ENCODE assay signal across 8 cellular contexts in genomic region chr14:24366664-24367505, GRCh38. TPM values are rescaled to one million over a fixed set of nuclear protein-coding genes. Genes with fewer than 3 reads are reported as not detected.
DNase-seq lines count a peak whose midpoint lies in the region; ATAC-seq and TF ChIP-seq lines count a peak whose summit lies in the region.

No MANE protein-coding gene starts in this region.

- H3K9ac ChIP-seq in Karpas-422 (ENCODE audit: low read length) = peak overlapping the region; percentile 84

- H3K27me3 ChIP-seq in GM23338 (ENCODE audit: insufficient read depth) (peaks cover 34% of the 10 kb centered on the region), Karpas-422 (ENCODE audit: low read length) (no peaks in the 10 kb centered on the region), kidney epithelial cell (ENCODE audit: control insufficient read depth, insufficient read depth, low read length) (no peaks in the 10 kb centered on the region)

- peak overlapping the region; percentile 92 for H3K27ac ChIP-seq in GM23338 (ENCODE audit: low read depth)
- peak overlapping the region; percentile 79 for H3K27ac ChIP-seq in Karpas-422 (ENCODE audit: low read length)
- peak overlapping the region; percentile 97 to 99 for H3K27ac ChIP-seq in coronary artery

- H3K27ac Mint-ChIP-seq in activated CD4-positive, alpha-beta T cell treated with anti-CD3 and anti-CD28 coated beads, Interleukin-2, amount 10 ng/mL, durations not matched to agents 24 days and 14 days = no peak overlapping the region
- peak overlapping the region; percentile 94 for H3K27ac Mint-ChIP-seq in GM23338

- H3K36me3 Mint-ChIP-seq in activated CD4-positive, alpha-beta T cell treated with anti-CD3 and anti-CD28 coated beads, Interleukin-2, amount 10 ng/mL, durations not matched to agents 24 days and 14 days (ENCODE audit: low read depth) = no peaks in the 10 kb centered on the region
- 0 out of 3 replicates have a peak, but pooled peaks cover 2% of the 10 kb centered on the region for H3K36me3 Mint-ChIP-seq in GM23338 (ENCODE audit: low read depth)

- H3K4me1 Mint-ChIP-seq in activated CD4-positive, alpha-beta T cell treated with anti-CD3 and anti-CD28 coated beads, Interleukin-2, amount 10 ng/mL, durations not matched to agents 24 days and 14 days = peaks cover 18% of the 10 kb centered on the region
- peaks cover 16% of the 10 kb centered on the region for H3K4me1 Mint-ChIP-seq in GM23338

- no peaks in the 10 kb centered on the region for H3K9me2 ChIP-seq in GM23338 (ENCODE audit: insufficient read depth)
- no peaks in the 10 kb centered on the region for H3K9me2 ChIP-seq in Karpas-422 (replicated peaks; ENCODE audit: insufficient read depth, low read length)

- H3F3A ChIP-seq in GM23338 (replicated peaks; ENCODE audit: low read depth) = 0 out of 2 replicates have a peak, but pooled peaks cover 4% of the 10 kb centered on the region

- H3K4me3 ChIP-seq in GM23338 = peak overlapping the region; percentile 97
- H3K4me3 ChIP-seq in Karpas-422 (ENCODE audit: low read length) = peak overlapping the region; percentile 72
- H3K4me3 ChIP-seq in coronary artery = peak overlapping the region; percentile 88
- H3K4me3 ChIP-seq in kidney epithelial cell (ENCODE audit: low read depth, low read length) = peak overlapping the region; percentile 82

- H3K4me1 ChIP-seq in GM23338 (ENCODE audit: insufficient read depth) (peaks cover 14% of the 10 kb centered on the region; the same call in 1 of the 2 replicates), Karpas-422 (ENCODE audit: low read length) (peaks cover 57% of the 10 kb centered on the region)

- TF ChIP-seq CTCF in GM23338 (conservative IDR thresholded peaks at IDR 0.05; ENCODE audit: low read depth in 2 of 2) (no peak), coronary artery (IDR thresholded peaks at IDR 0.05) (no peak), kidney epithelial cell (IDR thresholded peaks at IDR 0.05; ENCODE audit: insufficient read depth, low read length, poor library complexity, severe bottlenecking) (no peak)

- no peaks in the 10 kb centered on the region for H4K20me1 ChIP-seq in GM23338 (replicated peaks; ENCODE audit: insufficient read depth)
- H4K20me1 ChIP-seq in Karpas-422 (ENCODE audit: insufficient read depth, low read depth, low read length) = no peaks in the 10 kb centered on the region

- intact Hi-C loops in activated CD4-positive, alpha-beta T cell treated with anti-CD3 and anti-CD28 coated beads, Interleukin-2, amount 10 ng/mL, durations not matched to agents 24 days and 14 days (cut with micrococcal nuclease) = no loop called here

- H3K4me3 Mint-ChIP-seq in activated CD4-positive, alpha-beta T cell treated with anti-CD3 and anti-CD28 coated beads, Interleukin-2, amount 10 ng/mL, durations not matched to agents 24 days and 14 days = peak overlapping the region; percentile 49
- H3K4me3 Mint-ChIP-seq in GM23338 = peak overlapping the region; percentile 80

- H3K27me3 Mint-ChIP-seq in activated CD4-positive, alpha-beta T cell treated with anti-CD3 and anti-CD28 coated beads, Interleukin-2, amount 10 ng/mL, durations not matched to agents 24 days and 14 days = peaks cover 67% of the 10 kb centered on the region
- H3K27me3 Mint-ChIP-seq in GM23338 (ENCODE audit: insufficient read depth, low read depth, poor library complexity) = peaks cover 17% of the 10 kb centered on the region

- no peaks in the 10 kb centered on the region for H3K9me3 Mint-ChIP-seq in activated CD4-positive, alpha-beta T cell treated with anti-CD3 and anti-CD28 coated beads, Interleukin-2, amount 10 ng/mL, durations not matched to agents 24 days and 14 days
- H3K9me3 Mint-ChIP-seq in GM23338 = no peaks in the 10 kb centered on the region; the same call in 2 of the 3 replicates

- peak; percentile 63 for DNase-seq in activated CD4-positive, alpha-beta T cell treated with anti-CD3 and anti-CD28 coated beads, Interleukin-2, amount 10 ng/mL, durations not matched to agents 24 days and 14 days
- DNase-seq in activated CD4-positive, alpha-beta T cell treated with anti-CD3 and anti-CD28 coated beads for 1 hour = no peak
- DNase-seq in GM23338 (ENCODE audit: low spot score) (peak; percentile 97), Karpas-422 (peak; percentile 96), SHP77 (lab: John Stamatoyannopoulos, UW) (peak; percentile 98), coronary artery (ENCODE audit: low spot score) (peak; percentile 98), kidney epithelial cell (ENCODE audit: low read depth) (peak; percentile 76), smooth muscle cell of the brain vasculature (ENCODE audit: low read depth, low spot score) (peak; percentile 89)

- H3K79me2 ChIP-seq in GM23338 (replicated peaks; ENCODE audit: insufficient read depth) (no peaks in the 10 kb centered on the region), Karpas-422 (ENCODE audit: low read length) (no peaks in the 10 kb centered on the region)

- H2AFZ ChIP-seq in GM23338 = peak overlapping the region; percentile 97
- H2AFZ ChIP-seq in Karpas-422 (ENCODE audit: low read length) = peak overlapping the region; percentile 95

- H3K36me3 ChIP-seq in GM23338 (ENCODE audit: insufficient read depth) = no peaks in the 10 kb centered on the region
- H3K36me3 ChIP-seq in Karpas-422 (ENCODE audit: insufficient read depth, low read length) = no peaks in the 10 kb centered on the region
- no peaks in the 10 kb centered on the region for H3K36me3 ChIP-seq in kidney epithelial cell (ENCODE audit: control insufficient read depth, insufficient read depth, low read length)

- H3K4me2 ChIP-seq in GM23338 = peak overlapping the region; percentile 99
- peak overlapping the region; percentile 96 for H3K4me2 ChIP-seq in Karpas-422 (ENCODE audit: low read depth, low read length, poor library complexity, severe bottlenecking)

- H3K9me3 ChIP-seq in Karpas-422 (ENCODE audit: low read length) = no peaks in the 10 kb centered on the region

- peak; percentile 57 for ATAC-seq in GM23338

TF ChIP-seq in GM23338, 12 proteins besides CTCF, POLR2A, EP300 and RAD21 (continues in another document):
- peak; percentile 59 for TF ChIP-seq CREB1 (CRISPR knock-in tag; IDR thresholded peaks at IDR 0.05; ENCODE audit: low read depth)

RNA-seq across cellular contexts. Expression of gene NFATC4, which starts 1.1 kb away (rescaled TPM):
- not detected in 2 replicates for total RNA-seq in activated CD4-positive, alpha-beta T cell treated with anti-CD3 and anti-CD28 coated beads, Interleukin-2, amount 10 ng/mL, durations not matched to agents 24 days and 14 days
- 20.7 and 26.6 TPM in 2 replicates for total RNA-seq in GM23338 (2014; rRNA removed; shearing (Covaris generic))
- polyA plus RNA-seq in GM23338 (2016; fragmentation: Nextera tagmentation; extraction: Ambion mirVana) = 16.7 and 20.9 TPM in 2 replicates
- total RNA-seq in Karpas-422 (2014; rRNA removed; shearing (Covaris generic); ENCODE audit: low replicate concordance) = 17.1 and 19.9 TPM in 2 replicates
- 8.0 and 14.0 TPM in 2 replicates for total RNA-seq in kidney epithelial cell

RNA-seq across cellular contexts. Expression of gene RIPK3, which starts 27.1 kb away (rescaled TPM):
- 12.0 and 13.9 TPM in 2 replicates for total RNA-seq in activated CD4-positive, alpha-beta T cell treated with anti-CD3 and anti-CD28 coated beads, Interleukin-2, amount 10 ng/mL, durations not matched to agents 24 days and 14 days
- total RNA-seq in GM23338 (2014; rRNA removed; shearing (Covaris generic)) = 0.16 and 1.5 TPM in 2 replicates
- 0.31 and 0.32 TPM in 2 replicates for polyA plus RNA-seq in GM23338 (2016; fragmentation: Nextera tagmentation; extraction: Ambion mirVana)
- 1.6 and 2.3 TPM in 2 replicates for total RNA-seq in Karpas-422 (2014; rRNA removed; shearing (Covaris generic); ENCODE audit: low replicate concordance)
- 2.3 and 2.9 TPM in 2 replicates for total RNA-seq in kidney epithelial cell

RNA-seq across cellular contexts. Expression of gene NYNRIN, which starts 31.9 kb away (rescaled TPM):
- total RNA-seq in activated CD4-positive, alpha-beta T cell treated with anti-CD3 and anti-CD28 coated beads, Interleukin-2, amount 10 ng/mL, durations not matched to agents 24 days and 14 days = not detected in 2 replicates
- total RNA-seq in GM23338 (2014; rRNA removed; shearing (Covaris generic)) = 17.5 and 20.0 TPM in 2 replicates
- 3.1 TPM in 2 replicates for polyA plus RNA-seq in GM23338 (2016; fragmentation: Nextera tagmentation; extraction: Ambion mirVana)
- not detected in 2 replicates for total RNA-seq in Karpas-422 (2014; rRNA removed; shearing (Covaris generic); ENCODE audit: low replicate concordance)
- 6.0 and 6.3 TPM in 2 replicates for total RNA-seq in kidney epithelial cell

RNA-seq across cellular contexts. Expression of gene ADCY4, which starts 32.0 kb away (rescaled TPM):
- 1.6 and 2.8 TPM in 2 replicates for total RNA-seq in activated CD4-positive, alpha-beta T cell treated with anti-CD3 and anti-CD28 coated beads, Interleukin-2, amount 10 ng/mL, durations not matched to agents 24 days and 14 days
- total RNA-seq in GM23338 (2014; rRNA removed; shearing (Covaris generic)) = 0.10 and 1.5 TPM in 2 replicates
- polyA plus RNA-seq in GM23338 (2016; fragmentation: Nextera tagmentation; extraction: Ambion mirVana) = 0.40 and 0.68 TPM in 2 replicates
- 0.07 and 0.69 TPM in 2 replicates for total RNA-seq in Karpas-422 (2014; rRNA removed; shearing (Covaris generic); ENCODE audit: low replicate concordance)
- total RNA-seq in kidney epithelial cell = 4.0 and 9.0 TPM in 2 replicates

RNA-seq across cellular contexts. Expression of gene LTB4R, which starts 55.6 kb away (rescaled TPM):
- 12.2 and 14.2 TPM in 2 replicates for total RNA-seq in activated CD4-positive, alpha-beta T cell treated with anti-CD3 and anti-CD28 coated beads, Interleukin-2, amount 10 ng/mL, durations not matched to agents 24 days and 14 days
- 4.7 and 7.9 TPM in 2 replicates for total RNA-seq in GM23338 (2014; rRNA removed; shearing (Covaris generic))
- 2.1 TPM in 2 replicates for polyA plus RNA-seq in GM23338 (2016; fragmentation: Nextera tagmentation; extraction: Ambion mirVana)
- 26.6 and 29.6 TPM in 2 replicates for total RNA-seq in Karpas-422 (2014; rRNA removed; shearing (Covaris generic); ENCODE audit: low replicate concordance)
- 2.8 and 4.7 TPM in 2 replicates for total RNA-seq in kidney epithelial cell
